In genomic region chr7:139389774-139390173, GRCh38 we compare ENCODE assay signal across 35 cellular contexts.
"Had no signal": no experiment of that assay in that cellular context is flagged by ENCODE, and none has a peak within 500 bp of the region (broad histone marks: within the 10 kb centered on the region; RNA-seq: fewer than 3 reads in every experiment).

No MANE protein-coding gene starts in this region.

- H3K27me3 Mint-ChIP-seq: activated CD4-positive, alpha-beta memory T cell treated with anti-CD3 and anti-CD28 coated beads, Interleukin-2, amount 10 ng/mL, durations not matched to agents 7 days and 5 days; activated CD8-positive, alpha-beta memory T cell treated with anti-CD3 and anti-CD28 coated beads, Interleukin-2, amount 10 ng/mL, durations not matched to agents 7 days and 5 days; central memory CD8-positive, alpha-beta T cell; T-cell had no signal

- H3K9me3 Mint-ChIP-seq: activated CD4-positive, alpha-beta memory T cell treated with anti-CD3 and anti-CD28 coated beads, Interleukin-2, amount 10 ng/mL, durations not matched to agents 7 days and 5 days; activated naive CD4-positive, alpha-beta T cell treated with anti-CD3 and anti-CD28 coated beads for 36 hours; activated naive CD4-positive, alpha-beta T cell treated with anti-CD3 and anti-CD28 coated beads, Interleukin-2, amount 50 U/mL, for 72 hours; central memory CD8-positive, alpha-beta T cell; T-cell had no signal

- H3K27me3 ChIP-seq: cardiac muscle cell, Peyer's patch, SJSA1 had no signal

- H3K4me3 Mint-ChIP-seq: activated CD4-positive, alpha-beta memory T cell treated with anti-CD3 and anti-CD28 coated beads, Interleukin-2, amount 10 ng/mL, durations not matched to agents 7 days and 5 days; activated CD8-positive, alpha-beta memory T cell treated with anti-CD3 and anti-CD28 coated beads, Interleukin-2, amount 10 ng/mL, durations not matched to agents 7 days and 5 days; activated naive CD4-positive, alpha-beta T cell treated with anti-CD3 and anti-CD28 coated beads for 36 hours; central memory CD8-positive, alpha-beta T cell; T-cell had no signal

- H3K27ac ChIP-seq: cardiac muscle cell, KMS-11, Peyer's patch, SJSA1, VCaP had no signal

- H3K9me3 ChIP-seq: Peyer's patch, SJSA1, SK-N-SH had no signal

- H3K4me3 ChIP-seq: cardiac muscle cell, Peyer's patch, SJSA1 had no signal

- ATAC-seq: activated CD8-positive, alpha-beta memory T cell treated with anti-CD3 and anti-CD28 coated beads, Interleukin-2, amount 10 ng/mL, durations not matched to agents 7 days and 5 days; activated naive CD4-positive, alpha-beta T cell treated with anti-CD3 and anti-CD28 coated beads, Interleukin-2, amount 50 U/mL, for 72 hours; PC-3; T-cell had no signal

- H3K9ac ChIP-seq: KMS-11, SK-N-SH had no signal

- DNase-seq: activated CD4-positive, alpha-beta memory T cell treated with anti-CD3 and anti-CD28 coated beads, Interleukin-2, amount 10 ng/mL, durations not matched to agents 7 days and 5 days; activated CD4-positive, alpha-beta T cell treated with anti-CD3 and anti-CD28 coated beads for 1 hour; activated CD4-positive, alpha-beta T cell treated with anti-CD3 and anti-CD28 coated beads for 48 hours; activated CD4-positive, CD25-positive, alpha-beta regulatory T cell; activated CD8-positive, alpha-beta memory T cell treated with anti-CD3 and anti-CD28 coated beads for 24 hours; activated CD8-positive, alpha-beta memory T cell treated with anti-CD3 and anti-CD28 coated beads, Interleukin-2, amount 10 ng/mL, durations not matched to agents 7 days and 5 days; activated CD8-positive, alpha-beta memory T cell treated with anti-CD3 and anti-CD28 coated beads, Interleukin-2, amount 50 U/mL, for 48 hours; activated gamma-delta T cell treated with Interleukin-2 at 50 U/mL for 16 hours; activated naive CD4-positive, alpha-beta T cell treated with anti-CD3 and anti-CD28 coated beads for 36 hours; amniotic stem cell; aorta; MM.1S; MV-4-11; NCI-H1092; NCI-H1436 treated with DMSO at 0.1 percent for 48 hours; NCI-H1694 treated with DMSO at 0.1 percent for 48 hours; NCI-H2029; NCI-H345; NCI-H526; NCI-H748 treated with DMSO at 0.1 percent for 48 hours; NK-92 treated with Interleukin-12 subunit alpha and Interleukin-12 subunit beta, amount 100 ng/mL, for 24 hours; PC-3; Peyer's patch; RPMI8226; SHP77 treated with DMSO at 0.1 percent for 48 hours; SK-N-SH; T-cell; T-helper 2 cell; T-helper 9 cell had no signal

- H3K27ac Mint-ChIP-seq: activated CD4-positive, alpha-beta memory T cell treated with anti-CD3 and anti-CD28 coated beads, Interleukin-2, amount 10 ng/mL, durations not matched to agents 7 days and 5 days; activated CD8-positive, alpha-beta memory T cell treated with anti-CD3 and anti-CD28 coated beads, Interleukin-2, amount 10 ng/mL, durations not matched to agents 7 days and 5 days; activated naive CD4-positive, alpha-beta T cell treated with anti-CD3 and anti-CD28 coated beads for 36 hours had no signal

- H3K4me1 ChIP-seq: Peyer's patch had no signal

- H3K4me2 ChIP-seq: KMS-11, SK-N-SH had no signal
